15 cellular contexts compared by ENCODE assay signal in the genomic region with DNA sequence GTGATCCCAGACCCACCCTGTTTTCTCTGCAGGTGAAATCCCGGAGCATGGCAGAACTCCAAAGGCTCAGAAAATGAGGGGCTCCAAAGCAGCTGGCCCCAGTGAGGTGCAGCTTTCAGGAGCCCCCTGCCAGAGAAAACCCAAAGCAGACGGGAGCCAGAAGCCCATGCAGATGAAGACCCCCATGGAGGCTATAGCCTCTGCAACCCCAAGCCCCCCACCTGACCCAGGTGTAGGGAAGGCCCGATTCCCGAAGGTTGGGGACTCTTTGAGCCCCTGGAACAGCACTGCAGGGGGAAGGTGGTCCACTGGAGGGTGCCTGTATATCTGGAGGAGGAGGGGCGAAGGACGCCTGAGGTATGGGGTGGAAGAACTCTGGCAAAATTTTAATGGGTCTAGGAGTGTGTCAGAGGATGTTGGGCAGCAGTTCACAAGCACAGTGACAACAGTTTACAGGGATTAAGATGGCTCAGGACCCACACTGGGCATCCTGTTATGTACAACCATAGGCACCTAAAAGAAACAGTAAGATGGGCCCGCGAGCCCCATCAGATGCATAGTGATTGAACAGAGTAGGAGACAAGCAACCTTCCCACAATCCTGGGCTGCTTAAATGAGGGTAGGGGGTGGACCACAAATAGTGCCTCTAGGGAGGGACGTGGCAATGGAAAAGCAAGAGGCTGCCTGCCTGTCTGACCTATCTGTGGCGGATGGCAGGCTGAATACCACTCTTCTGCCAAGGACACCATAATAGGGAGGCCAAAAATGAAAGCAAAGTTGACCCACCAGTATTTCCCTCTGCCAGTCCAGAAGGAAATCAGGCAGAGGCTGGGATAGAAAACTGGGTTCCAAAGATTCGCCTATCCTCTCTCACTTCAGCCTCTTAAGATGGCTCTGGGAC. TPM values are rescaled to one million over a fixed set of nuclear protein-coding genes. Genes with fewer than 3 reads are reported as not detected.
DNase-seq lines count a peak whose midpoint lies in the region; ATAC-seq, FAIRE-seq and TF ChIP-seq lines count a peak whose summit lies in the region.
"Had no signal": no experiment of that assay in that cellular context is flagged by ENCODE, and none has a peak within 500 bp of the region (broad histone marks: within the 10 kb centered on the region; RNA-seq: fewer than 3 reads in every experiment).

No MANE protein-coding gene starts in this region.

- H3K4me1 ChIP-seq in H1 (replicated peaks in 1 of 4; ENCODE audit: control insufficient read depth in 3 of 4, insufficient read depth in 4 of 4, low read length in 3 of 4), result peaks cover 0 to 11% (median 0%) of the 10 kb centered on the region in 4 experiments; a peak in 1 of 7 replicates
- peaks cover 0 to 6% of the 10 kb centered on the region in 2 donors for H3K4me1 ChIP-seq in naive thymus-derived CD4-positive, alpha-beta T cell (ENCODE audit: control insufficient read depth in 2 of 2, insufficient read depth in 2 of 2, low read length in 2 of 2)

- H3K9me3 ChIP-seq in H1 (ENCODE audit: insufficient read depth in 2 of 2, low read depth in 1 of 2, low read length in 1 of 2), result no peaks in the 10 kb centered on the region
- no peaks in the 10 kb centered on the region for H3K9me3 ChIP-seq in naive thymus-derived CD4-positive, alpha-beta T cell (ENCODE audit: control insufficient read depth in 2 of 3, low read length in 3 of 3)

- no peak overlapping the region; the same call in 1 of the 2 replicates for H4K8ac ChIP-seq in H1 (ENCODE audit: extremely low read depth, insufficient read depth, low read length)

- H2AK5ac ChIP-seq in H1 (ENCODE audit: low read depth, low read length), result no peak overlapping the region

- no peak overlapping the region for H2BK120ac ChIP-seq in H1 (replicated peaks; ENCODE audit: low read depth, low read length)

- H4K5ac ChIP-seq in H1 (ENCODE audit: insufficient read length, low read depth, low read length), result no peak overlapping the region

- no peaks in the 10 kb centered on the region for H3K27me3 Mint-ChIP-seq in naive thymus-derived CD4-positive, alpha-beta T cell
- H3K27me3 Mint-ChIP-seq in MCF 10A (ENCODE audit: insufficient read depth, unreplicated experiment), result no peaks in the 10 kb centered on the region

- no peak overlapping the region for H3K18ac ChIP-seq in H1 (ENCODE audit: extremely low read depth, low read length)

- H3K14ac ChIP-seq in H1 (ENCODE audit: insufficient read length), result no peak overlapping the region

- H3K23ac ChIP-seq in H1 (ENCODE audit: insufficient read length), result no peak overlapping the region

- no peak for TF ChIP-seq CTCF in H1 (IDR thresholded peaks at IDR 0.05; ENCODE audit: control extremely low read depth in 1 of 3, insufficient read depth in 1 of 3, low read depth in 1 of 3, low read length in 3 of 3)
- no peak for TF ChIP-seq CTCF in MCF 10A (IDR thresholded peaks at IDR 0.05; ENCODE audit: unreplicated experiment)

- peak overlapping the region; percentile 68 for H4K91ac ChIP-seq in H1 (replicated peaks; ENCODE audit: insufficient read length, low read length)

- H2BK12ac ChIP-seq in H1 (ENCODE audit: low read depth, low read length), result no peak overlapping the region

- H3K4me2 ChIP-seq in H1 (ENCODE audit: insufficient read depth in 1 of 2, low read depth in 2 of 2, low read length in 2 of 2), result peak overlapping the region; percentile 14 to 49; a peak in 2 of 4 replicates
- H3K4me2 ChIP-seq: hepatocyte had no signal

- H2BK5ac ChIP-seq in H1 (ENCODE audit: low read depth, low read length), result no peak overlapping the region; the same call in 1 of the 2 replicates

- peak overlapping the region; percentile 72; the same call in 1 of the 2 replicates for H2AFZ ChIP-seq in H1 (ENCODE audit: low read length)
- H2AFZ ChIP-seq: hepatocyte had no signal

- POLR2A ChIA-PET in H1 (lab: Charles Lee; ENCODE audit: partially characterized antibody) (interaction anchor here (0.9 to 1.1 kb wide), 2 partner anchors 58 to 322 kb away, joined by 3 read pairs; no protein-coding TSS in a partner anchor), MCF 10A (lab: Yijun Ruan, JAX) (no interaction called here)
- POLR2A ChIA-PET in naive thymus-derived CD4-positive, alpha-beta T cell (lab: Charles Lee), result interaction anchor here (0.8 to 1.3 kb wide), 4 partner anchors 9 to 50 kb away, joined by 3 to 6 read pairs (median 4); a partner anchor contains a TSS

- H3K27ac Mint-ChIP-seq in naive thymus-derived CD4-positive, alpha-beta T cell, result peak overlapping the region in 7 of 9 donors; percentile 12 to 85 (median 51)
- no peak overlapping the region for H3K27ac Mint-ChIP-seq in MCF 10A (ENCODE audit: low read depth, unreplicated experiment)

- H3K23me2 ChIP-seq in H1 (ENCODE audit: low read depth, low read length), result no peaks in the 10 kb centered on the region

- no peak overlapping the region for H3K4ac ChIP-seq in H1 (replicated peaks; ENCODE audit: insufficient read length, low read depth, low read length)

- H3K27ac ChIP-seq in H1 (ENCODE audit: low read depth, low read length), result no peak overlapping the region
- no peak overlapping the region for H3K27ac ChIP-seq in naive thymus-derived CD4-positive, alpha-beta T cell (ENCODE audit: low read depth, low read length)
- H3K27ac ChIP-seq: brain microvascular endothelial cell, hepatocyte had no signal

- H3K27me3 ChIP-seq in H1 (replicated peaks in 1 of 4; ENCODE audit: control insufficient read depth in 3 of 4, extremely low read depth in 1 of 4, insufficient read depth in 3 of 4, low read length in 3 of 4), result no peaks in the 10 kb centered on the region
- H3K27me3 ChIP-seq in naive thymus-derived CD4-positive, alpha-beta T cell (ENCODE audit: control insufficient read depth in 2 of 2, insufficient read depth in 2 of 2, low read length in 2 of 2), result no peaks in the 10 kb centered on the region
- H3K27me3 ChIP-seq: brain microvascular endothelial cell, hepatocyte had no signal

- no peak overlapping the region for H2BK15ac ChIP-seq in H1 (ENCODE audit: low read length)

- H3K79me2 ChIP-seq in H1 (ENCODE audit: control insufficient read depth in 1 of 2, insufficient read depth in 2 of 2, low read length in 2 of 2), result no peaks in the 10 kb centered on the region
- H3K79me2 ChIP-seq: hepatocyte had no signal

- no peaks in the 10 kb centered on the region for H3K79me1 ChIP-seq in H1 (ENCODE audit: low read depth, low read length)

- WGBS in H1 (ENCODE audit: extremely low coverage in 1 of 2, insufficient coverage in 1 of 2, insufficient read length in 1 of 2, insufficient replicate concordance in 2 of 2, low coverage in 1 of 2, low lambda C conversion rate in 2 of 2, missing lambda C conversion rate in 1 of 2), 2 experiments, result 88% methylated on average over 11 of the region's 11 CpGs; no CpG with 5 or more reads in 1 of the 2 experiments

- H3K36me3 ChIP-seq in H1 (ENCODE audit: control insufficient read depth in 2 of 4, insufficient read depth in 4 of 4, low read length in 3 of 4), result no peaks in the 10 kb centered on the region
- H3K36me3 ChIP-seq in naive thymus-derived CD4-positive, alpha-beta T cell (ENCODE audit: control insufficient read depth in 2 of 3, insufficient read depth in 3 of 3, low read length in 3 of 3), result peaks cover 0 to 15% (median 4%) of the 10 kb centered on the region in 3 experiments
- H3K36me3 ChIP-seq: brain microvascular endothelial cell had no signal

- TF ChIP-seq RAD21 in H1 (IDR thresholded peaks at IDR 0.05 in 1 of 2, conservative IDR thresholded peaks at IDR 0.05 in 1 of 2; ENCODE audit: low read depth in 2 of 2, low read length in 2 of 2), result no peak

- CTCF ChIA-PET in H1 (lab: Charles Lee; ENCODE audit: partially characterized antibody), result interaction anchor here (0.6 to 20.0 kb wide), 5 partner anchors 9 to 292 kb away, joined by 3 to 810 read pairs (median 5); no protein-coding TSS in a partner anchor
- CTCF ChIA-PET in naive thymus-derived CD4-positive, alpha-beta T cell (lab: Charles Lee), result interaction anchor here (13.8 kb wide), 1 partner anchor 48 kb away, joined by 403 read pairs; no protein-coding TSS in a partner anchor
- CTCF ChIA-PET in MCF 10A (lab: Yijun Ruan, JAX), result interaction anchor here (1.1 to 13.8 kb wide), 4 partner anchors 9 to 172 kb away, joined by 3 to 745 read pairs (median 32); no protein-coding TSS in a partner anchor

- TF ChIP-seq POLR2A in H1 (IDR thresholded peaks at IDR 0.05; ENCODE audit: control extremely low read depth in 1 of 2, low read depth in 2 of 2, low read length in 2 of 2), result no peak

- H3K9ac ChIP-seq in H1 (replicated peaks in 1 of 4; ENCODE audit: extremely low read depth in 1 of 4, low read depth in 3 of 4, low read length in 3 of 4), result no peak overlapping the region

- no peaks in the 10 kb centered on the region for H4K20me1 ChIP-seq in H1 (replicated peaks in 1 of 2; ENCODE audit: control insufficient read depth in 1 of 2, insufficient read depth in 2 of 2, low read length in 2 of 2)

- peak; percentile 21 for ATAC-seq in Right ventricle myocardium inferior
- ATAC-seq in naive thymus-derived CD4-positive, alpha-beta T cell, result no peak
- ATAC-seq in HG02840 (IDR thresholded peaks at IDR 0.05; ENCODE audit: low FRiP score, unreplicated experiment), result no peak
- no peak for ATAC-seq in HG03439 (IDR thresholded peaks at IDR 0.05; ENCODE audit: unreplicated experiment)
- ATAC-seq: esophagus mucosa had no signal

- no peak for FAIRE-seq in H1 (lab: Jason Lieb, UNC)

- DNase-seq in Right ventricle myocardium inferior (ENCODE audit: missing footprints), result no peak
- DNase-seq in cardiac septum (ENCODE audit: low spot score), result no peak
- DNase-seq in H1 (ENCODE audit: low read depth in 1 of 2, low spot score in 2 of 2), result no peak
- no peak for DNase-seq in naive thymus-derived CD4-positive, alpha-beta T cell
- DNase-seq in ureter (ENCODE audit: low spot score), result peak; percentile 37
- DNase-seq in MCF 10A (ENCODE audit: unreplicated experiment), result no peak
- DNase-seq: activated naive CD4-positive, alpha-beta T cell treated with anti-CD3 and anti-CD28 coated beads, Interleukin-2, amount 50 U/mL, for 16 hours; activated T-cell treated with anti-CD3 and anti-CD28 coated beads, Interleukin-2, amount 50 U/mL, for 1 hour; brain microvascular endothelial cell; KBM-7; T-helper 2 cell had no signal

- no TSS peak for BruUV-seq in MCF 10A (replicated peaks; lab: Mats Ljungman, UMichigan)

- no peak for TF ChIP-seq EP300 in H1 (IDR thresholded peaks at IDR 0.05; ENCODE audit: borderline replicate concordance in 1 of 2, low read depth in 2 of 2, low read length in 2 of 2)

- intact Hi-C loops in Right ventricle myocardium inferior (cut with DNase I), result no loop called here
- intact Hi-C loops in cardiac septum (cut with DNase I), result no loop called here
- intact Hi-C loops in naive thymus-derived CD4-positive, alpha-beta T cell (cut with micrococcal nuclease), result loop anchor here in 1 of 2 donors (5.0 kb wide), 1 partner anchor 63 kb away; no protein-coding TSS in a partner anchor
- intact Hi-C loops in MCF 10A (cut with micrococcal nuclease), result no loop called here

- H3K36me3 Mint-ChIP-seq in naive thymus-derived CD4-positive, alpha-beta T cell, result peaks cover 10 to 22% (median 17%) of the 10 kb centered on the region in 5 donors
- no peaks in the 10 kb centered on the region for H3K36me3 Mint-ChIP-seq in MCF 10A (ENCODE audit: insufficient read depth, unreplicated experiment)

- no peak overlapping the region for H3K4me3 Mint-ChIP-seq in naive thymus-derived CD4-positive, alpha-beta T cell
- H3K4me3 Mint-ChIP-seq in MCF 10A (ENCODE audit: unreplicated experiment), result no peak overlapping the region

- no peak overlapping the region for H3K4me3 ChIP-seq in H1 (ENCODE audit: extremely low read depth in 1 of 4, insufficient read depth in 2 of 4, low read depth in 3 of 4, low read length in 4 of 4)
- H3K4me3 ChIP-seq in naive thymus-derived CD4-positive, alpha-beta T cell (ENCODE audit: low read length), result no peak overlapping the region
- H3K4me3 ChIP-seq: hepatocyte had no signal

- peaks cover 11 to 56% (median 31%) of the 10 kb centered on the region in 7 donors for H3K4me1 Mint-ChIP-seq in naive thymus-derived CD4-positive, alpha-beta T cell
- H3K4me1 Mint-ChIP-seq in MCF 10A (ENCODE audit: insufficient read depth, unreplicated experiment), result no peaks in the 10 kb centered on the region

- 0 out of 2 replicates have a peak overlapping the region, but pooled peaks have one; percentile 13 for H2BK20ac ChIP-seq in H1 (ENCODE audit: low read length)

- no peak overlapping the region for H3K56ac ChIP-seq in H1 (replicated peaks; ENCODE audit: insufficient read length, low read depth, low read length)

- peaks cover 0 to 4% (median 0%) of the 10 kb centered on the region in 11 donors for H3K9me3 Mint-ChIP-seq in naive thymus-derived CD4-positive, alpha-beta T cell
- peaks cover 7% of the 10 kb centered on the region for H3K9me3 Mint-ChIP-seq in MCF 10A (ENCODE audit: unreplicated experiment)

RNA-seq across cellular contexts. Expression of a gene that starts 16.4 kb away (rescaled TPM):
- total RNA-seq in Right ventricle myocardium inferior (222 TPM), cardiac septum (257 TPM), ureter (123 TPM), MCF 10A (2022) (2.6 TPM in 2 replicates)
- 78.6 and 85.2 TPM in 2 replicates for total RNA-seq in H1 (2021; fragmentation: NEBNext Ultra II Directional; extraction: Animal tissue kit (Norgen Biotek cat#: 25700))
- polyA plus RNA-seq in H1 (2011; rRNA removed), result 61.3 and 63.5 TPM in 2 replicates
- polyA plus RNA-seq in H1 (2011; cell fraction: cytosol; rRNA removed), result 79.0 TPM
- 88.4 TPM for polyA plus RNA-seq in H1 (2011; cell fraction: nucleus; rRNA removed)
- polyA plus RNA-seq in H1 (2012, experiment 1 of 2), result 67.7 to 90.0 TPM (median 77.9 TPM) in 4 replicates
- polyA plus RNA-seq in H1 (2012, experiment 2 of 2), result 58.0 TPM
- polyA plus RNA-seq in H1 (2013, experiment 1 of 2), result 48.1 TPM
- 46.3 TPM for polyA plus RNA-seq in H1 (2013, experiment 2 of 2)
- 95.6 and 112 TPM in 2 replicates for polyA minus RNA-seq in H1 (2011; rRNA and poly(A)+ RNA removed)
- polyA minus RNA-seq in H1 (2011; cell fraction: cytosol; rRNA and poly(A)+ RNA removed), result 50.6 TPM
- polyA minus RNA-seq in H1 (2011; cell fraction: nucleus; rRNA and poly(A)+ RNA removed), result 65.2 TPM
- 100 to 1,000 TPM; 212 to 512 (median 272) TPM for total RNA-seq in naive thymus-derived CD4-positive, alpha-beta T cell
- 100 to 1,000 TPM; 272 to 295 TPM for polyA plus RNA-seq in naive thymus-derived CD4-positive, alpha-beta T cell

RNA-seq across cellular contexts. Expression of a gene that starts 49.9 kb away (rescaled TPM):
- total RNA-seq in Right ventricle myocardium inferior (181 TPM), cardiac septum (116 TPM), ureter (53.4 TPM), MCF 10A (2022) (2.8 and 3.0 TPM in 2 replicates)
- 10.8 and 11.5 TPM in 2 replicates for total RNA-seq in H1 (2021; fragmentation: NEBNext Ultra II Directional; extraction: Animal tissue kit (Norgen Biotek cat#: 25700))
- polyA plus RNA-seq in H1 (2011; rRNA removed), result 6.4 and 8.4 TPM in 2 replicates
- 9.6 TPM for polyA plus RNA-seq in H1 (2011; cell fraction: cytosol; rRNA removed)
- 5.8 TPM for polyA plus RNA-seq in H1 (2011; cell fraction: nucleus; rRNA removed)
- polyA plus RNA-seq in H1 (2012, experiment 1 of 2), result 9.0 to 9.4 TPM (median 9.1 TPM) in 4 replicates
- polyA plus RNA-seq in H1 (2012, experiment 2 of 2), result 8.2 TPM
- 7.8 TPM for polyA plus RNA-seq in H1 (2013, experiment 1 of 2)
- 7.9 TPM for polyA plus RNA-seq in H1 (2013, experiment 2 of 2)
- polyA minus RNA-seq in H1 (2011; rRNA and poly(A)+ RNA removed), result 8.5 and 10.7 TPM in 2 replicates
- polyA minus RNA-seq in H1 (2011; cell fraction: cytosol; rRNA and poly(A)+ RNA removed), result 4.3 TPM
- 6.9 TPM for polyA minus RNA-seq in H1 (2011; cell fraction: nucleus; rRNA and poly(A)+ RNA removed)
- total RNA-seq in naive thymus-derived CD4-positive, alpha-beta T cell, result 100 to 1,000 TPM in 1 of 5 experiments, 10 to 100 TPM in 4; 63.6 to 104 (median 94.1) TPM
- 100 to 1,000 TPM in 1 of 2 donors, 10 to 100 TPM in 1; 70.4 to 112 TPM for polyA plus RNA-seq in naive thymus-derived CD4-positive, alpha-beta T cell

Comparison
In these comparisons a context has a peak if more than half of its experiments do, and no peak if none do; other contexts are left out.
1. RNA of a gene that starts 16.4 kb away (total RNA-seq): 212 to 512 TPM in naive thymus-derived CD4-positive, alpha-beta T cell, 257 TPM in cardiac septum (single experiment), 222 TPM in Right ventricle myocardium inferior (single experiment), 123 TPM in ureter (single experiment) and 78.6 to 85.2 TPM in H1; 2.6 TPM in MCF 10A; every median in the first group is over 10 times any median in the second.